In the genomic region with DNA sequence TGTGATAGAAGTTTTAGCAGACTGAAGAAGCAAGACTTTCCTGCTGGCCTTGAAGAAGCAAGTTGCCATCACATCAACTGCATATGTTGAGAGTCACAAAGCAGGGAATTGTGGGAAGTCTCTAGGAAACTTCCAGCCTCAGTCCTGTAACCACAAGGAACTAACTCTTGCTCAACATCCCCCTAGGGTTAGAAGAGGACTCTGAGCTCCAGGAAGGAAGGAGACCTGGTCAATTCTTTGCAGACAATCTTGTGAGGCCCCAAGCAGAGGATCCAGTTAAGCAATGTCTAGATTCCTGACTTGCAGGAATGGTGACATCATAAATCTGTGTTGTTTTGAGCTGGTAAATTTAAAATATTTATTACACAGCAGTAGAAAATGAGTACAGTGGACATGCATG, we compare ENCODE assay signal across 16 cellular contexts. TPM values are rescaled to one million over a fixed set of nuclear protein-coding genes. Genes with fewer than 3 reads are reported as not detected.
DNase-seq lines count a peak whose midpoint lies in the region; ATAC-seq, FAIRE-seq and TF ChIP-seq lines count a peak whose summit lies in the region.
"Had no signal": no experiment of that assay in that cellular context is flagged by ENCODE, and none has a peak within 500 bp of the region (broad histone marks: within the 10 kb centered on the region; RNA-seq: fewer than 3 reads in every experiment).

No MANE protein-coding gene starts in this region.

- ATAC-seq in stimulated activated naive CD8-positive, alpha-beta T cell treated with anti-CD3 and anti-CD28 coated beads, Interleukin-15, Interleukin-2, amounts not matched to agents 100 U/mL and 50 U/mL, for 24 hours, result no peak
- ATAC-seq in HG02623 (IDR thresholded peaks at IDR 0.05; ENCODE audit: unreplicated experiment) (no peak), HG03378 (IDR thresholded peaks at IDR 0.05; ENCODE audit: unreplicated experiment) (no peak)

- H2AFZ ChIP-seq in GM23248 (peak overlapping the region; percentile 31), osteoblast (ENCODE audit: low read length) (peak overlapping the region; percentile 16)

- no peaks in the 10 kb centered on the region for H3K36me3 ChIP-seq in GM23248 (ENCODE audit: low read depth)
- H3K36me3 ChIP-seq in osteoblast (ENCODE audit: insufficient read depth, low read length), result no peaks in the 10 kb centered on the region
- H3K36me3 ChIP-seq: stomach had no signal

- H3K27me3 ChIP-seq in GM23248 (replicated peaks; ENCODE audit: insufficient read depth), result no peaks in the 10 kb centered on the region
- H3K27me3 ChIP-seq in osteoblast (ENCODE audit: insufficient read depth, low read length), result no peaks in the 10 kb centered on the region
- H3K27me3 ChIP-seq: stomach had no signal

- H3K27ac ChIP-seq in GM23248 (peak overlapping the region; percentile 80), epithelial cell of prostate (peak overlapping the region; percentile 53), osteoblast (ENCODE audit: low read depth, low read length) (peak overlapping the region; percentile 1)
- H3K27ac ChIP-seq: stomach had no signal

- no peak overlapping the region for H3K9ac ChIP-seq in GM23248

- H3F3A ChIP-seq in GM23248 (ENCODE audit: insufficient read depth), result peaks cover 24% of the 10 kb centered on the region

- TF ChIP-seq CTCF in osteoblast (IDR thresholded peaks at IDR 0.05; ENCODE audit: extremely low read depth, low read depth, low read length), result no peak
- no peak for TF ChIP-seq CTCF in D721Med (IDR thresholded peaks at IDR 0.05; ENCODE audit: insufficient read depth, missing control alignments)

- H3K4me3 ChIP-seq in GM23248 (no peak overlapping the region), osteoblast (ENCODE audit: insufficient read depth, low read length) (no peak overlapping the region)
- H3K4me3 ChIP-seq: stomach had no signal

- H3K4me1 ChIP-seq in GM23248 (ENCODE audit: insufficient read depth), result peaks cover 22% of the 10 kb centered on the region
- peaks cover 3% of the 10 kb centered on the region for H3K4me1 ChIP-seq in osteoblast (ENCODE audit: insufficient read depth, low read length)
- H3K4me1 ChIP-seq: stomach had no signal

- no peaks in the 10 kb centered on the region for H3K79me2 ChIP-seq in GM23248 (ENCODE audit: insufficient read depth)
- no peaks in the 10 kb centered on the region for H3K79me2 ChIP-seq in osteoblast (ENCODE audit: insufficient read depth, low read length)

- DNase-seq in GM23248 (peak; percentile 87), NOMO-1 treated with dmso at 0.1 percent for 144 hours (lab: John Stamatoyannopoulos, UW; ENCODE audit: unreplicated experiment) (peak; percentile 23), epithelial cell of prostate (ENCODE audit: low read depth, low spot score) (peak; percentile 46), osteoblast (ENCODE audit: insufficient read length, low spot score, missing footprints) (no peak), D721Med (ENCODE audit: insufficient read length, low spot score) (no peak)
- no peak for DNase-seq in stimulated activated naive CD8-positive, alpha-beta T cell treated with anti-CD3 and anti-CD28 coated beads, Interleukin-15, Interleukin-2, amounts not matched to agents 100 U/mL and 50 U/mL, for 24 hours
- DNase-seq: activated CD4-positive, CD25-positive, alpha-beta regulatory T cell treated with anti-CD3 and anti-CD28 coated beads, Interleukin-2, amount 50 U/mL, for 72 hours; central memory CD4-positive, alpha-beta T cell; NCI-H446 treated with DMSO at 0.1 percent for 48 hours; SHP77; stimulated activated CD4-positive, alpha-beta T cell treated with anti-CD3 and anti-CD28 coated beads, Interleukin-4, amount 100 ng/mL, for 1 hour; stomach had no signal

- no peak overlapping the region for H3K4me2 ChIP-seq in GM23248 (ENCODE audit: unreplicated experiment)
- no peak overlapping the region for H3K4me2 ChIP-seq in osteoblast (ENCODE audit: insufficient read depth, low read length)

- no peaks in the 10 kb centered on the region for H4K20me1 ChIP-seq in GM23248 (ENCODE audit: insufficient read depth)
- no peaks in the 10 kb centered on the region for H4K20me1 ChIP-seq in osteoblast (ENCODE audit: insufficient read depth, low read length)

- in situ Hi-C loops in GM23248 (cut with MboI), result loop anchor here (10.0 kb wide), 1 partner anchor 151 kb away; no protein-coding TSS in a partner anchor

- no peak for FAIRE-seq in D721Med (lab: Jason Lieb, UNC)
- FAIRE-seq: GM12892 had no signal

- no peaks in the 10 kb centered on the region for H3K9me2 ChIP-seq in GM23248 (ENCODE audit: insufficient read depth)

- H3K9me3 ChIP-seq in GM23248 (ENCODE audit: low read depth) (no peaks in the 10 kb centered on the region), osteoblast (ENCODE audit: low read depth, low read length) (no peaks in the 10 kb centered on the region)

RNA-seq across cellular contexts. Expression of gene ZNF366, which starts 18.6 kb away (rescaled TPM):
- total RNA-seq in GM23248 (2014; rRNA removed; shearing (Covaris generic)), result not detected in 2 replicates
- not detected in 2 replicates for polyA plus RNA-seq in GM23248 (2016; fragmentation: Nextera tagmentation; extraction: Ambion mirVana)
- total RNA-seq in osteoblast, result not detected in 2 replicates
- total RNA-seq: osteocyte had no signal

Comparison
In these comparisons a context has a peak if more than half of its experiments do, and no peak if none do; other contexts are left out.
1. DNase-seq: peak in GM23248 (single experiment), NOMO-1 treated with dmso at 0.1 percent for 144 hours (single experiment) and epithelial cell of prostate (single experiment); none in osteoblast (single experiment), stimulated activated naive CD8-positive, alpha-beta T cell treated with anti-CD3 and anti-CD28 coated beads, Interleukin-15, Interleukin-2, amounts not matched to agents 100 U/mL and 50 U/mL, for 24 hours (single experiment) and D721Med (single experiment).
2. H3K27ac ChIP-seq: peak in every context shown above with its lines; median percentile 80 in GM23248; 53 in epithelial cell of prostate; 1 in osteoblast.